8 cellular contexts compared by ENCODE assay signal in genomic region chr11:103529217-103529684, GRCh38.
DNase-seq lines count a peak whose midpoint lies in the region; TF ChIP-seq lines count a peak whose summit lies in the region.
"Had no signal": no experiment of that assay in that cellular context is flagged by ENCODE, and none has a peak within 500 bp of the region (broad histone marks: within the 10 kb centered on the region; RNA-seq: fewer than 3 reads in every experiment).

No MANE protein-coding gene starts in this region.

- peak; percentile 92 to 99 for TF ChIP-seq EP300 in SK-N-SH (IDR thresholded peaks at IDR 0.05; ENCODE audit: borderline replicate concordance in 1 of 2, low read depth in 1 of 2, low read length in 1 of 2)

- H3K27me3 Mint-ChIP-seq in activated T-helper 1 cell treated with anti-CD3 and anti-CD28 coated beads, Interleukin-12 subunit alpha, Interleukin-12 subunit beta, Interleukin-2, Interleukin-4 antibody, amounts not matched to agents 30 ng/mL and 10 ng/mL and 1 ng/mL, durations not matched to agents 14 hours and 24 hours and 36 hours (ENCODE audit: insufficient read depth) = no peaks in the 10 kb centered on the region

- no peak overlapping the region for H2AFZ ChIP-seq in SK-N-SH (ENCODE audit: low read depth)

- intact Hi-C loops in activated T-helper 1 cell treated with anti-CD3 and anti-CD28 coated beads, Interleukin-12 subunit alpha, Interleukin-12 subunit beta, Interleukin-2, Interleukin-4 antibody, amounts not matched to agents 30 ng/mL and 10 ng/mL and 1 ng/mL, durations not matched to agents 14 hours and 24 hours and 36 hours (cut with micrococcal nuclease) = no loop called here

- H3K27ac ChIP-seq in SK-N-SH (ENCODE audit: low read depth in 2 of 2, low read length in 1 of 2) = peak overlapping the region; percentile 87 to 99

- H3K4me3 ChIP-seq in HFF-Myc (replicated peaks; ENCODE audit: low read depth, low read length) (no peak overlapping the region), SK-N-SH (ENCODE audit: low read depth in 2 of 2, low read length in 1 of 2) (no peak overlapping the region), foreskin fibroblast (ENCODE audit: low read depth in 1 of 2, low read length in 2 of 2) (no peak overlapping the region), skeletal muscle cell (ENCODE audit: low read depth, low read length) (no peak overlapping the region)

- peak; percentile 37 for DNase-seq in HFF-Myc (ENCODE audit: extremely low read depth, low read depth)
- no peak for DNase-seq in SK-N-SH
- peak; percentile 94 to 98 for DNase-seq in foreskin fibroblast
- peak; percentile 86 for DNase-seq in skeletal muscle cell (ENCODE audit: low read depth)
- DNase-seq in activated naive CD4-positive, alpha-beta T cell (lab: John Stamatoyannopoulos, UW) = no peak
- no peak for DNase-seq in activated T-helper 1 cell treated with anti-CD3 and anti-CD28 coated beads, Interleukin-12 subunit alpha, Interleukin-12 subunit beta, Interleukin-2, Interleukin-4 antibody, amounts not matched to agents 30 ng/mL and 10 ng/mL and 1 ng/mL, durations not matched to agents 14 hours and 24 hours and 36 hours (ENCODE audit: low spot score)
- DNase-seq in activated effector memory CD4-positive, alpha-beta T cell treated with anti-CD3 and anti-CD28 coated beads, Interleukin-2, amount 50 U/mL, for 16 hours = no peak
- DNase-seq: T-cell had no signal

- 8% methylated on average over 4 of the region's 4 CpGs for WGBS in SK-N-SH (ENCODE audit: low lambda C conversion rate)

- H3K9me3 ChIP-seq in SK-N-SH = no peaks in the 10 kb centered on the region

- H3K4me1 Mint-ChIP-seq in activated T-helper 1 cell treated with anti-CD3 and anti-CD28 coated beads, Interleukin-12 subunit alpha, Interleukin-12 subunit beta, Interleukin-2, Interleukin-4 antibody, amounts not matched to agents 30 ng/mL and 10 ng/mL and 1 ng/mL, durations not matched to agents 14 hours and 24 hours and 36 hours (ENCODE audit: low read depth) = no peaks in the 10 kb centered on the region
- H3K4me1 Mint-ChIP-seq: T-cell had no signal

- H3K27ac Mint-ChIP-seq in activated T-helper 1 cell treated with anti-CD3 and anti-CD28 coated beads, Interleukin-12 subunit alpha, Interleukin-12 subunit beta, Interleukin-2, Interleukin-4 antibody, amounts not matched to agents 30 ng/mL and 10 ng/mL and 1 ng/mL, durations not matched to agents 14 hours and 24 hours and 36 hours = no peak overlapping the region
- H3K27ac Mint-ChIP-seq: T-cell had no signal

- no peak overlapping the region for H3K4me3 Mint-ChIP-seq in activated T-helper 1 cell treated with anti-CD3 and anti-CD28 coated beads, Interleukin-12 subunit alpha, Interleukin-12 subunit beta, Interleukin-2, Interleukin-4 antibody, amounts not matched to agents 30 ng/mL and 10 ng/mL and 1 ng/mL, durations not matched to agents 14 hours and 24 hours and 36 hours
- H3K4me3 Mint-ChIP-seq: T-cell had no signal

- H3K36me3 Mint-ChIP-seq in activated T-helper 1 cell treated with anti-CD3 and anti-CD28 coated beads, Interleukin-12 subunit alpha, Interleukin-12 subunit beta, Interleukin-2, Interleukin-4 antibody, amounts not matched to agents 30 ng/mL and 10 ng/mL and 1 ng/mL, durations not matched to agents 14 hours and 24 hours and 36 hours (ENCODE audit: low read depth) = no peaks in the 10 kb centered on the region
- H3K36me3 Mint-ChIP-seq: T-cell had no signal

- peak overlapping the region; percentile 66 for H3K9ac ChIP-seq in SK-N-SH

- H3F3A ChIP-seq in SK-N-SH (replicated peaks; ENCODE audit: insufficient read depth) = peaks cover 58% of the 10 kb centered on the region

- TF ChIP-seq CTCF in HFF-Myc (IDR thresholded peaks at IDR 0.05; ENCODE audit: low read depth, low read length, missing control alignments) = no peak
- TF ChIP-seq CTCF in SK-N-SH (IDR thresholded peaks at IDR 0.05) = no peak
- TF ChIP-seq CTCF in foreskin fibroblast (IDR thresholded peaks at IDR 0.05; ENCODE audit: low read depth, low read length) = no peak

- no peaks in the 10 kb centered on the region for H3K36me3 ChIP-seq in SK-N-SH (replicated peaks in 1 of 2; ENCODE audit: control insufficient read depth in 1 of 2, insufficient read depth in 2 of 2, low read length in 1 of 2)

- CTCF ChIA-PET in SK-N-SH (lab: Yijun Ruan, JAX) = interaction anchor here (1.1 kb wide), 2 partner anchors 9 to 71 kb away, joined by 3 to 7 read pairs; no protein-coding TSS in a partner anchor

- H3K4me1 ChIP-seq in SK-N-SH (ENCODE audit: control insufficient read depth in 1 of 2, insufficient read depth in 2 of 2, low read depth in 1 of 2, low read length in 1 of 2) = peaks cover 50 to 53% of the 10 kb centered on the region in 2 experiments

- H3K4me2 ChIP-seq in SK-N-SH = peak overlapping the region; percentile 39

- H3K9me3 Mint-ChIP-seq in activated T-helper 1 cell treated with anti-CD3 and anti-CD28 coated beads, Interleukin-12 subunit alpha, Interleukin-12 subunit beta, Interleukin-2, Interleukin-4 antibody, amounts not matched to agents 30 ng/mL and 10 ng/mL and 1 ng/mL, durations not matched to agents 14 hours and 24 hours and 36 hours = no peaks in the 10 kb centered on the region
- H3K9me3 Mint-ChIP-seq: T-cell had no signal

- no peaks in the 10 kb centered on the region for H3K27me3 ChIP-seq in SK-N-SH (ENCODE audit: insufficient read depth)

- no peaks in the 10 kb centered on the region for H3K79me2 ChIP-seq in SK-N-SH (ENCODE audit: insufficient read depth)

- POLR2A ChIA-PET in SK-N-SH (lab: Yijun Ruan, JAX) = no interaction called here

- no peaks in the 10 kb centered on the region for H4K20me1 ChIP-seq in SK-N-SH (ENCODE audit: insufficient read depth)

- TF ChIP-seq RAD21 in SK-N-SH (IDR thresholded peaks at IDR 0.05; ENCODE audit: low read length) = no peak; the same call in 1 of the 2 replicates

- no peaks in the 10 kb centered on the region for H3K9me2 ChIP-seq in SK-N-SH

TF ChIP-seq in SK-N-SH, 30 proteins besides CTCF, POLR2A, EP300 and RAD21 (continues in another document):
- 0 out of 2 replicates have a peak, but pooled peaks have one; percentile 9 for TF ChIP-seq RCOR1 (IDR thresholded peaks at IDR 0.05; ENCODE audit: low read length)
- TF ChIP-seq TEAD4 (IDR thresholded peaks at IDR 0.05; ENCODE audit: borderline replicate concordance, insufficient read depth) = peak; percentile 99
- TF ChIP-seq ZBTB33 (IDR thresholded peaks at IDR 0.05; ENCODE audit: borderline replicate concordance, low read depth) = peak; percentile 87
- peak; percentile 75; the same call in 1 of the 2 replicates for TF ChIP-seq MAX (IDR thresholded peaks at IDR 0.05; ENCODE audit: low read depth)
- TF ChIP-seq ELF1 (IDR thresholded peaks at IDR 0.05) = no peak; the same call in 1 of the 2 replicates
- TF ChIP-seq MEF2A (IDR thresholded peaks at IDR 0.05; ENCODE audit: borderline replicate concordance, low read depth) = peak; percentile 71; the same call in 1 of the 2 replicates
- TF ChIP-seq YY1 (IDR thresholded peaks at IDR 0.05; ENCODE audit: low read depth) = no peak
- peak; percentile 22 for TF ChIP-seq CHD2 (IDR thresholded peaks at IDR 0.05; ENCODE audit: low read length, partially characterized antibody)
- TF ChIP-seq JUND (IDR thresholded peaks at IDR 0.05) = peak; percentile 97
- TF ChIP-seq REST (IDR thresholded peaks at IDR 0.05; ENCODE audit: low read depth, low read length) = peak; percentile 73

Comparison
In these comparisons a context has a peak if more than half of its experiments do, and no peak if none do; other contexts are left out.
1. DNase-seq: peak in HFF-Myc (single experiment), foreskin fibroblast (2 of 2) and skeletal muscle cell (single experiment); none in SK-N-SH (single experiment), activated naive CD4-positive, alpha-beta T cell (0 of 4), activated T-helper 1 cell treated with anti-CD3 and anti-CD28 coated beads, Interleukin-12 subunit alpha, Interleukin-12 subunit beta, Interleukin-2, Interleukin-4 antibody, amounts not matched to agents 30 ng/mL and 10 ng/mL and 1 ng/mL, durations not matched to agents 14 hours and 24 hours and 36 hours (single experiment) and activated effector memory CD4-positive, alpha-beta T cell treated with anti-CD3 and anti-CD28 coated beads, Interleukin-2, amount 50 U/mL, for 16 hours (single experiment).